ENCODE assay signal across 11 cellular contexts in the genomic region with DNA sequence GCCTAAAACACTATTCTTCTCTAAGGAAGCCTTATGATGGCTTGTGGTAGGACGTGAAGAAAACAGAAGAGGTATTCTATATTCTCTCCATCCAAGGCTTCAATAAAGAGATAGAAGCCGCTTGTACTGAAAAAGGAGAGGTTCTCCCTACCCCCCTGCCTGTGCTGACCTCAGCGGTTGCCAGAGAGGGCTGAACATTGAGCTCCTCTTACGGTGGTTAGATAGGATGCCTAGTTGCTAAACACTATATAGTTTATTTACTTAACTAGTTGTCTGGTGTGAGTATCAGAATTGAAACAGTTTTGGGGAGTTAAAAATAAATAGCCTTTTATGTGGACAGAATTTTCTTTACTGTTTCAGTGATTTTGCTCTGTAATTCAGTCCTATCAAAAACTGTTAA.
"Had no signal": no experiment of that assay in that cellular context is flagged by ENCODE, and none has a peak within 500 bp of the region (broad histone marks: within the 10 kb centered on the region; RNA-seq: fewer than 3 reads in every experiment).

No MANE protein-coding gene starts in this region.

- H3K4me3 Mint-ChIP-seq: GM23338, H9, HFFc6 had no signal

- H3K9me3 ChIP-seq: HAP-1 had no signal

- H2AFZ ChIP-seq: GM23248, GM23338 had no signal

- H3K36me3 ChIP-seq: HAP-1 had no signal

- H3K4me1 Mint-ChIP-seq: GM23338, H9 had no signal

- H3K27ac Mint-ChIP-seq: GM23338, H9, HFFc6 had no signal

- H3K4me2 ChIP-seq: GM23338 had no signal

- H3K4me1 ChIP-seq: HAP-1 had no signal

- ATAC-seq: GM23338, HCT116 had no signal

- H3K9me3 Mint-ChIP-seq: GM23338, H9, HFFc6 had no signal

- DNase-seq: GOT3, H7, H9, HCEC 1CT, HFFc6 had no signal

- H3K4me3 ChIP-seq: GM23248, GM23338, HAP-1 had no signal

- FAIRE-seq: H1, H54 had no signal

- H3K27ac ChIP-seq: GM23248 had no signal

- H3K9ac ChIP-seq: GM23248 had no signal
